In genomic region chr3:67674055-67674454, GRCh38 we compare ENCODE assay signal across 1 cellular context.
TF ChIP-seq lines count a peak whose summit lies in the region.

No MANE protein-coding gene starts in this region.

TF ChIP-seq in WTC11, 78 proteins besides CTCF, POLR2A, EP300 and RAD21 (continued from another document):
- no peak for TF ChIP-seq ZBTB43 (CRISPR knock-in tag; IDR thresholded peaks at IDR 0.05)
